ENCODE assay signal across 1 cellular context in the genomic region with DNA sequence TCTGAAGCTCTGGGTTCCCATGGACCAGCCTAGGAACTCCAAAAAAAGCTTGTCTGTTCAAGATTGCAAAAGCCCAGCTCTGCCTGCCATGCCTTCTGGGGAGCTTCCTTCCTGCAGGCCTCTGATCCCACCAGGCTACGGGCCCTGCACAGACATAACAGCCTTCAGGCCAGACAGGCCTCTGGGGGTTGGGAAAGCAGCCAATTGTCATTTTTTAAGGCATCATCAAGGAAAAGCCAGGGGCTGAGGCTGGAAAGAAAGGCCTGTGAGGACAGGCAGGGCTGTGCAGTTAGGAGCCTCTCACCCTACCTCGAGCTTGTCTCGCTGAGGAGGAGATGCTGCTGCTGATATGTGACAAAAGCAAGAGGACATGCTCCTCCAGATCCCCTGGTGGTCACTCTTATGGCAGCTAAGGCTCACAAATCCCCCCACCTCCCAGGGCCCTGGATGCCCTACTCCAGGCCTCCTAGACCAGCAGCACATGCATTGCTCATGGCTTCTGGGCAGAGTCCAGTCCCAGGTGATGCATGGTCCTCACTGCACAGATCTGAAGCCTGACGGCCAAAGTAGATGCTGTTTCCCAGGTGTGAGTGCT.
TF ChIP-seq lines count a peak whose summit lies in the region.

No MANE protein-coding gene starts in this region.

TF ChIP-seq in HCT116, 20 proteins besides CTCF, POLR2A, EP300 and RAD21 (continued from another document):
- TF ChIP-seq, protein P1, sequence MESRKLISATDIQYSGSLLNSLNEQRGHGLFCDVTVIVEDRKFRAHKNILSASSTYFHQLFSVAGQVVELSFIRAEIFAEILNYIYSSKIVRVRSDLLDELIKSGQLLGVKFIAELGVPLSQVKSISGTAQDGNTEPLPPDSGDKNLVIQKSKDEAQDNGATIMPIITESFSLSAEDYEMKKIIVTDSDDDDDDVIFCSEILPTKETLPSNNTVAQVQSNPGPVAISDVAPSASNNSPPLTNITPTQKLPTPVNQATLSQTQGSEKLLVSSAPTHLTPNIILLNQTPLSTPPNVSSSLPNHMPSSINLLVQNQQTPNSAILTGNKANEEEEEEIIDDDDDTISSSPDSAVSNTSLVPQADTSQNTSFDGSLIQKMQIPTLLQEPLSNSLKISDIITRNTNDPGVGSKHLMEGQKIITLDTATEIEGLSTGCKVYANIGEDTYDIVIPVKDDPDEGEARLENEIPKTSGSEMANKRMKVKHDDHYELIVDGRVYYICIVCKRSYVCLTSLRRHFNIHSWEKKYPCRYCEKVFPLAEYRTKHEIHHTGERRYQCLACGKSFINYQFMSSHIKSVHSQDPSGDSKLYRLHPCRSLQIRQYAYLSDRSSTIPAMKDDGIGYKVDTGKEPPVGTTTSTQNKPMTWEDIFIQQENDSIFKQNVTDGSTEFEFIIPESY (IDR thresholded peaks at IDR 0.05; ENCODE audit: extremely low read depth, insufficient replicate concordance, low read length): no peak
- TF ChIP-seq POLR2AphosphoS5 (IDR thresholded peaks at IDR 0.05; ENCODE audit: low read depth, low read length) (no peak), ZNF274 (IDR thresholded peaks at IDR 0.05; ENCODE audit: low read depth, low read length) (no peak), SP1 (IDR thresholded peaks at IDR 0.05; ENCODE audit: low read depth) (no peak), YY1 (IDR thresholded peaks at IDR 0.05; ENCODE audit: extremely low read depth, insufficient replicate concordance, low read depth, low read length) (no peak), CBX3 (IDR thresholded peaks at IDR 0.05; ENCODE audit: low read depth) (no peak), JUND (IDR thresholded peaks at IDR 0.05) (no peak), EGR1 (IDR thresholded peaks at IDR 0.05; ENCODE audit: low read depth) (no peak), SIN3A (IDR thresholded peaks at IDR 0.05; ENCODE audit: low read depth) (no peak), FOSL1 (IDR thresholded peaks at IDR 0.05; ENCODE audit: low read depth) (no peak), EZH2phosphoT487 (IDR thresholded peaks at IDR 0.05; ENCODE audit: borderline replicate concordance) (no peak), EZH2 (IDR thresholded peaks at IDR 0.05) (no peak), ELF1 (IDR thresholded peaks at IDR 0.05; ENCODE audit: borderline replicate concordance, low read depth) (no peak), TCF7L2 (IDR thresholded peaks at IDR 0.05; ENCODE audit: borderline replicate concordance, extremely low read depth, insufficient read depth, insufficient read length) (no peak)
- TF ChIP-seq, protein P2, sequence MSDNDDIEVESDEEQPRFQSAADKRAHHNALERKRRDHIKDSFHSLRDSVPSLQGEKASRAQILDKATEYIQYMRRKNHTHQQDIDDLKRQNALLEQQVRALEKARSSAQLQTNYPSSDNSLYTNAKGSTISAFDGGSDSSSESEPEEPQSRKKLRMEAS (IDR thresholded peaks at IDR 0.05): no peak
- TF ChIP-seq, protein P3, sequence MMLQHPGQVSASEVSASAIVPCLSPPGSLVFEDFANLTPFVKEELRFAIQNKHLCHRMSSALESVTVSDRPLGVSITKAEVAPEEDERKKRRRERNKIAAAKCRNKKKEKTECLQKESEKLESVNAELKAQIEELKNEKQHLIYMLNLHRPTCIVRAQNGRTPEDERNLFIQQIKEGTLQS (IDR thresholded peaks at IDR 0.05): no peak
- TF ChIP-seq, protein P4, sequence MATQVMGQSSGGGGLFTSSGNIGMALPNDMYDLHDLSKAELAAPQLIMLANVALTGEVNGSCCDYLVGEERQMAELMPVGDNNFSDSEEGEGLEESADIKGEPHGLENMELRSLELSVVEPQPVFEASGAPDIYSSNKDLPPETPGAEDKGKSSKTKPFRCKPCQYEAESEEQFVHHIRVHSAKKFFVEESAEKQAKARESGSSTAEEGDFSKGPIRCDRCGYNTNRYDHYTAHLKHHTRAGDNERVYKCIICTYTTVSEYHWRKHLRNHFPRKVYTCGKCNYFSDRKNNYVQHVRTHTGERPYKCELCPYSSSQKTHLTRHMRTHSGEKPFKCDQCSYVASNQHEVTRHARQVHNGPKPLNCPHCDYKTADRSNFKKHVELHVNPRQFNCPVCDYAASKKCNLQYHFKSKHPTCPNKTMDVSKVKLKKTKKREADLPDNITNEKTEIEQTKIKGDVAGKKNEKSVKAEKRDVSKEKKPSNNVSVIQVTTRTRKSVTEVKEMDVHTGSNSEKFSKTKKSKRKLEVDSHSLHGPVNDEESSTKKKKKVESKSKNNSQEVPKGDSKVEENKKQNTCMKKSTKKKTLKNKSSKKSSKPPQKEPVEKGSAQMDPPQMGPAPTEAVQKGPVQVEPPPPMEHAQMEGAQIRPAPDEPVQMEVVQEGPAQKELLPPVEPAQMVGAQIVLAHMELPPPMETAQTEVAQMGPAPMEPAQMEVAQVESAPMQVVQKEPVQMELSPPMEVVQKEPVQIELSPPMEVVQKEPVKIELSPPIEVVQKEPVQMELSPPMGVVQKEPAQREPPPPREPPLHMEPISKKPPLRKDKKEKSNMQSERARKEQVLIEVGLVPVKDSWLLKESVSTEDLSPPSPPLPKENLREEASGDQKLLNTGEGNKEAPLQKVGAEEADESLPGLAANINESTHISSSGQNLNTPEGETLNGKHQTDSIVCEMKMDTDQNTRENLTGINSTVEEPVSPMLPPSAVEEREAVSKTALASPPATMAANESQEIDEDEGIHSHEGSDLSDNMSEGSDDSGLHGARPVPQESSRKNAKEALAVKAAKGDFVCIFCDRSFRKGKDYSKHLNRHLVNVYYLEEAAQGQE (IDR thresholded peaks at IDR 0.05; ENCODE audit: low read depth): no peak
TF ChIP-seq in HCT116: peak in this region for 0.
